ENCODE assay signal across 8 cellular contexts in genomic region chr17:19046782-19047375, GRCh38. TPM values are rescaled to one million over a fixed set of nuclear protein-coding genes. Genes with fewer than 3 reads are reported as not detected.
DNase-seq lines count a peak whose midpoint lies in the region; ATAC-seq and TF ChIP-seq lines count a peak whose summit lies in the region.
"Not testable (repeated sequence)": the region's sequence is repeated elsewhere in the genome, so short reads cannot be mapped to it uniquely, and the experiment has no call there.

Gene GRAP (minus strand): TSS chr17:19046957. CDS start chr17:19046926, 31 bp downstream.

- not testable (repeated sequence) for H3K4me1 Mint-ChIP-seq in CD8-positive, alpha-beta T cell (ENCODE audit: low read depth); T-helper 17 cell; activated T-cell treated with anti-CD3 and anti-CD28 coated beads, Interleukin-2, amount 50 U/mL, for 72 hours (ENCODE audit: low read depth); stimulated activated naive B cell treated with anti-CD40 and anti-IgM and Interleukin-4, amounts not matched to agents 10 μg/mL and 1 μg/mL and 100 μg/mL, for 72 hours

- CTCF ChIA-PET in CD8-positive, alpha-beta T cell (lab: Charles Lee), result not testable (repeated sequence)

- H3K27me3 ChIP-seq in CD8-positive, alpha-beta T cell (ENCODE audit: insufficient read depth, low read length); mononuclear cell (ENCODE audit: insufficient read depth, low read length): not testable (repeated sequence)

- intact Hi-C loops in CD8-positive, alpha-beta T cell (cut with DNase I, micrococcal nuclease); left ventricle myocardium superior (cut with micrococcal nuclease): not testable (repeated sequence)

- not testable (repeated sequence) for H3K27ac Mint-ChIP-seq in CD8-positive, alpha-beta T cell; T-helper 17 cell; activated T-cell treated with anti-CD3 and anti-CD28 coated beads, Interleukin-2, amount 50 U/mL, for 72 hours; stimulated activated naive B cell treated with anti-CD40 and anti-IgM and Interleukin-4, amounts not matched to agents 10 μg/mL and 1 μg/mL and 100 μg/mL, for 72 hours

- H3K4me3 Mint-ChIP-seq in CD8-positive, alpha-beta T cell; T-helper 17 cell; activated T-cell treated with anti-CD3 and anti-CD28 coated beads, Interleukin-2, amount 50 U/mL, for 72 hours; stimulated activated naive B cell treated with anti-CD40 and anti-IgM and Interleukin-4, amounts not matched to agents 10 μg/mL and 1 μg/mL and 100 μg/mL, for 72 hours: not testable (repeated sequence)

- H3K36me3 Mint-ChIP-seq in CD8-positive, alpha-beta T cell; T-helper 17 cell (ENCODE audit: low read depth); activated T-cell treated with anti-CD3 and anti-CD28 coated beads, Interleukin-2, amount 50 U/mL, for 72 hours (ENCODE audit: insufficient read depth in 2 of 2); stimulated activated naive B cell treated with anti-CD40 and anti-IgM and Interleukin-4, amounts not matched to agents 10 μg/mL and 1 μg/mL and 100 μg/mL, for 72 hours: not testable (repeated sequence)

- peak; percentile 75 for ATAC-seq in CD8-positive, alpha-beta T cell
- ATAC-seq in HG02678 (IDR thresholded peaks at IDR 0.05; ENCODE audit: unreplicated experiment), result peak; percentile 36
- ATAC-seq in T-helper 17 cell, result peak; percentile 87
- ATAC-seq in activated T-cell treated with anti-CD3 and anti-CD28 coated beads, Interleukin-2, amount 50 U/mL, for 72 hours (replicated peaks in 1 of 2), result peak; percentile 74 to 83
- ATAC-seq in left ventricle myocardium superior, result peak; percentile 53
- peak; percentile 54 to 58 for ATAC-seq in stimulated activated naive B cell treated with anti-CD40 and anti-IgM and Interleukin-4, amounts not matched to agents 10 μg/mL and 1 μg/mL and 100 μg/mL, for 72 hours (replicated peaks)

- H3K27me3 Mint-ChIP-seq in CD8-positive, alpha-beta T cell (ENCODE audit: low read depth); T-helper 17 cell; activated T-cell treated with anti-CD3 and anti-CD28 coated beads, Interleukin-2, amount 50 U/mL, for 72 hours (ENCODE audit: low read depth); stimulated activated naive B cell treated with anti-CD40 and anti-IgM and Interleukin-4, amounts not matched to agents 10 μg/mL and 1 μg/mL and 100 μg/mL, for 72 hours: not testable (repeated sequence)

- not testable (repeated sequence) for DNase-seq in CD8-positive, alpha-beta T cell; T-helper 17 cell; activated T-cell treated with anti-CD3 and anti-CD28 coated beads, Interleukin-2, amount 50 U/mL, for 72 hours; dermis blood vessel endothelial cell; left ventricle myocardium superior; stimulated activated naive B cell treated with anti-CD40 and anti-IgM and Interleukin-4, amounts not matched to agents 10 μg/mL and 1 μg/mL and 100 μg/mL, for 72 hours

- H3K4me3 ChIP-seq in CD8-positive, alpha-beta T cell (ENCODE audit: low read depth, low read length); mononuclear cell (ENCODE audit: low read length): not testable (repeated sequence)

- H3K4me1 ChIP-seq in CD8-positive, alpha-beta T cell (ENCODE audit: insufficient read depth, low read length); mononuclear cell (ENCODE audit: insufficient read depth, low read length): not testable (repeated sequence)

- not testable (repeated sequence) for H3K9me3 ChIP-seq in CD8-positive, alpha-beta T cell (ENCODE audit: low read length); T-helper 17 cell (ENCODE audit: control insufficient read depth, low read length, poor library complexity, severe bottlenecking); mononuclear cell (ENCODE audit: low read depth, low read length)

- H3K9me3 Mint-ChIP-seq in CD8-positive, alpha-beta T cell; activated T-cell treated with anti-CD3 and anti-CD28 coated beads, Interleukin-2, amount 50 U/mL, for 72 hours; stimulated activated naive B cell treated with anti-CD40 and anti-IgM and Interleukin-4, amounts not matched to agents 10 μg/mL and 1 μg/mL and 100 μg/mL, for 72 hours: not testable (repeated sequence)

- H3K27ac ChIP-seq in CD8-positive, alpha-beta T cell (ENCODE audit: low read depth, low read length), result not testable (repeated sequence)

- not testable (repeated sequence) for TF ChIP-seq CTCF in CD8-positive, alpha-beta T cell (IDR thresholded peaks at IDR 0.05)

- POLR2A ChIA-PET in CD8-positive, alpha-beta T cell (lab: Charles Lee), result not testable (repeated sequence)

- not testable (repeated sequence) for H3K36me3 ChIP-seq in CD8-positive, alpha-beta T cell (ENCODE audit: insufficient read depth, low read length)

RNA-seq across cellular contexts. Expression of gene GRAP, which starts in this region (rescaled TPM):
- total RNA-seq in CD8-positive, alpha-beta T cell, result 10 to 100 TPM; 15.8 to 18.3 TPM
- total RNA-seq in T-helper 17 cell (10 to 100 TPM; 23.8 to 26.7 TPM), dermis blood vessel endothelial cell (102 and 150 TPM in 2 replicates), left ventricle myocardium superior (2.2 TPM), mononuclear cell (13.5 TPM)
- total RNA-seq in activated T-cell treated with anti-CD3 and anti-CD28 coated beads, Interleukin-2, amount 50 U/mL, for 72 hours, result 10 to 100 TPM in 1 of 2 donors, 1 to 10 TPM in 1; 9.7 to 15.9 TPM

Comparison
In these comparisons a context has a peak if more than half of its experiments do, and no peak if none do; other contexts are left out.
1. ATAC-seq: peak in every context shown above with its lines; median percentile 87 in T-helper 17 cell; 78 in activated T-cell treated with anti-CD3 and anti-CD28 coated beads, Interleukin-2, amount 50 U/mL, for 72 hours; 75 in CD8-positive, alpha-beta T cell; 56 in stimulated activated naive B cell treated with anti-CD40 and anti-IgM and Interleukin-4, amounts not matched to agents 10 μg/mL and 1 μg/mL and 100 μg/mL, for 72 hours; 53 in left ventricle myocardium superior; 36 in HG02678.